1 cellular context compared by ENCODE assay signal in genomic region chr10:96840841-96841518, GRCh38.
A peak's percentile ranks its signal among the peaks of the same experiment; 100 is the strongest.
TF ChIP-seq lines count a peak whose summit lies in the region.

No MANE protein-coding gene starts in this region.

TF ChIP-seq in H1, 55 proteins besides CTCF, POLR2A, EP300 and RAD21:
- TF ChIP-seq JUND (IDR thresholded peaks at IDR 0.05; ENCODE audit: low read length) (peak; percentile 70), CHD2 (IDR thresholded peaks at IDR 0.05; ENCODE audit: low read length) (no peak), BACH1 (IDR thresholded peaks at IDR 0.05; ENCODE audit: low read length) (no peak), BCL11A (IDR thresholded peaks at IDR 0.05; ENCODE audit: low read depth in 2 of 2, low read length in 2 of 2) (no peak), ATF3 (IDR thresholded peaks at IDR 0.05; ENCODE audit: insufficient read depth, low read depth, low read length) (peak; percentile 64; the same call in 1 of the 2 replicates), EGR1 (IDR thresholded peaks at IDR 0.05; ENCODE audit: borderline replicate concordance, low read depth, low read length) (no peak), HDAC6 (IDR thresholded peaks at IDR 0.05; ENCODE audit: low read depth, low read length) (no peak), EZH2 (IDR thresholded peaks at IDR 0.05; ENCODE audit: low read depth, low read length, severe bottlenecking) (no peak), SIX5 (IDR thresholded peaks at IDR 0.05; ENCODE audit: low read depth, low read length) (no peak), SUZ12 (IDR thresholded peaks at IDR 0.05; ENCODE audit: low read length) (no peak), CEBPB (IDR thresholded peaks at IDR 0.05; ENCODE audit: low read depth, low read length) (peak; percentile 76)
TF ChIP-seq in H1: peak in this region for 3.
